8 cellular contexts compared by ENCODE assay signal in the genomic region with DNA sequence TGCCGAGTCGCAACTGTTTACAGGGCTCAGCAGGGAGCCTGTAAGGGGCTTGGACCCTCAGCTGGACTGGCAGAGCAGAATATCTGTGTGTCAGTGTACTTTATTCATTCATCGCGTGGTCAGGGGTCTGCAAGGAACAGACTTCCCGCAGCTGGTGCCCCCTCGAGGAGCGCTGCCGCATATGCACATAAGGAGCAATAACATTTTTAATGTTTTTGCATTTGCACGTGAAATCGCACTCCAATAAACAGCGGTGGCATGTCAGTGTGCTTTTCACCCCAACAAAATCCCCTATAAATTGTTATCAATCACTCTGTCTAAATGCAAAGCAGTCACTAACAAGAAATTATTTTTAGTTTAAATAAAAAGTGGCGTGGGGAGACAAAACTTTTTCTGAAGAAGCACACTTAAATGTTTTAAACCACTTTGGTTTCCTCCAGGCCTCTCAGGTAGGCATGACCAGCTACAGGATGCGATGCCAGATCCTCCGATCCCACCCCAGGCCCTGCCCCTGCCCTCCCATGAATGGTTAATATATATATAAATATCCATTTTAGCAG. TPM values are rescaled to one million over a fixed set of nuclear protein-coding genes. Genes with fewer than 3 reads are reported as not detected.
DNase-seq lines count a peak whose midpoint lies in the region; ATAC-seq and TF ChIP-seq lines count a peak whose summit lies in the region.

No MANE protein-coding gene starts in this region.

- H3K79me1 ChIP-seq in trophoblast cell (ENCODE audit: low read length) = peaks cover 2% of the 10 kb centered on the region

- H3K9me3 ChIP-seq in CD4-positive, alpha-beta memory T cell (ENCODE audit: control insufficient read depth in 1 of 2, low read length in 2 of 2) = no peaks in the 10 kb centered on the region
- H3K9me3 ChIP-seq in MM.1S (replicated peaks; ENCODE audit: insufficient read depth, low read length) (no peaks in the 10 kb centered on the region), gastroesophageal sphincter (no peaks in the 10 kb centered on the region), trophoblast cell (ENCODE audit: insufficient read depth, low read depth, low read length) (no peaks in the 10 kb centered on the region)

- TF ChIP-seq EP300 in gastroesophageal sphincter (IDR thresholded peaks at IDR 0.05) = no peak

- no peaks in the 10 kb centered on the region for H3K36me3 ChIP-seq in CD4-positive, alpha-beta memory T cell (ENCODE audit: insufficient read depth, low read length)
- H3K36me3 ChIP-seq in MM.1S (replicated peaks; ENCODE audit: insufficient read depth, low read length) = no peaks in the 10 kb centered on the region
- no peaks in the 10 kb centered on the region for H3K36me3 ChIP-seq in gastroesophageal sphincter
- H3K36me3 ChIP-seq in trophoblast cell (ENCODE audit: control insufficient read depth in 1 of 2, insufficient read depth in 2 of 2, low read length in 2 of 2) = no peaks in the 10 kb centered on the region

- CTCF ChIA-PET in CD4-positive, alpha-beta memory T cell (lab: Charles Lee; ENCODE audit: partially characterized antibody) = interaction anchor here (0.8 to 10.5 kb wide), 2 partner anchors 25 to 61 kb away, joined by 3 to 152 read pairs; partner anchors contain the start of gene FMO4

- ATAC-seq in GM19351 (IDR thresholded peaks at IDR 0.05; ENCODE audit: unreplicated experiment) (peak; percentile 35), gastroesophageal sphincter (no peak)

- TF ChIP-seq POLR2A in gastroesophageal sphincter (IDR thresholded peaks at IDR 0.05) = no peak

- H3K27ac Mint-ChIP-seq in CD4-positive, alpha-beta memory T cell = no peak overlapping the region

- H2BK120ac ChIP-seq in trophoblast cell (ENCODE audit: insufficient read depth, low read length, poor library complexity) = no peak overlapping the region

- peak overlapping the region; percentile 90 for H2AFZ ChIP-seq in MM.1S (ENCODE audit: low read length)
- peak overlapping the region; percentile 66 for H2AFZ ChIP-seq in trophoblast cell (ENCODE audit: insufficient read depth, low read length, poor library complexity)

- intact Hi-C loops in CD4-positive, alpha-beta memory T cell (cut with micrococcal nuclease) = no loop called here

- no peaks in the 10 kb centered on the region for H3K36me3 Mint-ChIP-seq in CD4-positive, alpha-beta memory T cell

- peak overlapping the region; percentile 94 for H3K4me2 ChIP-seq in MM.1S (ENCODE audit: low read depth, low read length)
- H3K4me2 ChIP-seq in trophoblast cell (ENCODE audit: low read length) = peak overlapping the region; percentile 96

- peak overlapping the region; percentile 42 to 48 for H3K4me3 ChIP-seq in CD4-positive, alpha-beta memory T cell (ENCODE audit: low read length in 2 of 2)
- H3K4me3 ChIP-seq in MM.1S (ENCODE audit: low read length) (peak overlapping the region; percentile 64), gastroesophageal sphincter (peak overlapping the region; percentile 3 to 51), trophoblast cell (ENCODE audit: low read depth, low read length) (peak overlapping the region; percentile 66)

- H3K14ac ChIP-seq in trophoblast cell (ENCODE audit: low read length) = no peak overlapping the region

- no peaks in the 10 kb centered on the region for H3K9me3 Mint-ChIP-seq in CD4-positive, alpha-beta memory T cell

- POLR2A ChIA-PET in CD4-positive, alpha-beta memory T cell (lab: Charles Lee; ENCODE audit: partially characterized antibody) = no interaction called here

- DNase-seq in CD4-positive, alpha-beta memory T cell = peak in 1 of 5 donors; percentile 3
- DNase-seq in MM.1S = peak; percentile 79
- DNase-seq in activated T-cell treated with anti-CD3 and anti-CD28 coated beads, Interleukin-2, amount 50 U/mL, for 1 hour = peak; percentile 24
- DNase-seq in trophoblast cell = peak in 1 of 2 donors; percentile 17
- DNase-seq in activated CD4-positive, CD25-positive, alpha-beta regulatory T cell (lab: John Stamatoyannopoulos, UW) = no peak
- no peak for DNase-seq in anterior cingulate cortex (lab: John Stamatoyannopoulos, UW)

- no peak overlapping the region for H4K12ac ChIP-seq in trophoblast cell (ENCODE audit: low read depth, low read length)

- no peak overlapping the region for H3K4ac ChIP-seq in trophoblast cell (ENCODE audit: low read depth, low read length)

- H3K9me2 ChIP-seq in MM.1S (replicated peaks; ENCODE audit: insufficient read depth, low read length) = no peaks in the 10 kb centered on the region

- H3K9ac ChIP-seq in MM.1S (ENCODE audit: low read length) = peak overlapping the region; percentile 69
- no peak overlapping the region for H3K9ac ChIP-seq in trophoblast cell (ENCODE audit: low read length)

- peaks cover 33% of the 10 kb centered on the region for H3F3A ChIP-seq in MM.1S (ENCODE audit: insufficient read depth, low read length)

- H3K4me1 Mint-ChIP-seq in CD4-positive, alpha-beta memory T cell = peaks cover 8 to 15% (median 11%) of the 10 kb centered on the region in 4 donors

- no peak overlapping the region for H3K18ac ChIP-seq in trophoblast cell (ENCODE audit: low read length)

- H3K27ac ChIP-seq in CD4-positive, alpha-beta memory T cell (ENCODE audit: low read depth, low read length) = no peak overlapping the region
- H3K27ac ChIP-seq in MM.1S (ENCODE audit: low read length) (peak overlapping the region; percentile 87), gastroesophageal sphincter (no peak overlapping the region), trophoblast cell (ENCODE audit: low read depth, low read length) (no peak overlapping the region)

- TF ChIP-seq CTCF in MM.1S (IDR thresholded peaks at IDR 0.05; ENCODE audit: low read length) = peak; percentile 71
- peak in 3 of 4 experiments; percentile 12 to 53 (median 37) for TF ChIP-seq CTCF in gastroesophageal sphincter (IDR thresholded peaks at IDR 0.05)

- peaks cover 22 to 48% of the 10 kb centered on the region in 2 donors for H3K27me3 Mint-ChIP-seq in CD4-positive, alpha-beta memory T cell

- H3K4me3 Mint-ChIP-seq in CD4-positive, alpha-beta memory T cell = peak overlapping the region; percentile 73 to 90 (median 86)

- peak overlapping the region; percentile 32 for H4K8ac ChIP-seq in trophoblast cell (ENCODE audit: low read depth, low read length)

- H4K91ac ChIP-seq in trophoblast cell (ENCODE audit: low read depth, low read length) = no peak overlapping the region

- no peak overlapping the region for H3K23ac ChIP-seq in trophoblast cell (ENCODE audit: low read length)

- peaks cover 8% of the 10 kb centered on the region for H3K27me3 ChIP-seq in CD4-positive, alpha-beta memory T cell (ENCODE audit: insufficient read depth, low read length)
- H3K27me3 ChIP-seq in MM.1S (replicated peaks; ENCODE audit: insufficient read depth, low read length) = no peaks in the 10 kb centered on the region
- H3K27me3 ChIP-seq in gastroesophageal sphincter = peaks cover 40% of the 10 kb centered on the region
- H3K27me3 ChIP-seq in trophoblast cell (ENCODE audit: insufficient read depth, low read length) = no peaks in the 10 kb centered on the region

- no peaks in the 10 kb centered on the region for H3K79me2 ChIP-seq in MM.1S (ENCODE audit: low read length)
- peaks cover 4% of the 10 kb centered on the region for H3K79me2 ChIP-seq in trophoblast cell (ENCODE audit: control insufficient read depth, insufficient read depth, low read length, poor library complexity)

- 20 to 36% methylated on average over 7 to 12 of the region's 14 CpGs for WGBS in gastroesophageal sphincter (ENCODE audit: low coverage in 1 of 2), 2 donors
- no CpG with 5 or more reads among the region's 14 CpGs for WGBS in trophoblast cell (ENCODE audit: extremely low coverage, insufficient coverage, insufficient read length)

- no peak overlapping the region for H2BK12ac ChIP-seq in trophoblast cell (ENCODE audit: low read length)

- peaks cover 9% of the 10 kb centered on the region for H3K4me1 ChIP-seq in CD4-positive, alpha-beta memory T cell (ENCODE audit: insufficient read depth, low read length)
- peaks cover 37% of the 10 kb centered on the region for H3K4me1 ChIP-seq in MM.1S (ENCODE audit: low read length)
- H3K4me1 ChIP-seq in gastroesophageal sphincter = peaks cover 0 to 11% (median 0%) of the 10 kb centered on the region in 3 donors
- peaks cover 0 to 5% of the 10 kb centered on the region in 2 experiments for H3K4me1 ChIP-seq in trophoblast cell (ENCODE audit: control insufficient read depth in 1 of 2, insufficient read depth in 2 of 2, low read length in 2 of 2)

- H2BK5ac ChIP-seq in trophoblast cell (ENCODE audit: low read depth, low read length, poor library complexity) = no peak overlapping the region

- no peaks in the 10 kb centered on the region for H4K20me1 ChIP-seq in MM.1S (ENCODE audit: insufficient read depth, low read length)

- H2AK5ac ChIP-seq in trophoblast cell (ENCODE audit: low read length) = no peak overlapping the region

RNA-seq across cellular contexts. Expression of gene FMO1, which starts 3.5 kb away (rescaled TPM):
- not detected for total RNA-seq in CD4-positive, alpha-beta memory T cell
- polyA plus RNA-seq in CD4-positive, alpha-beta memory T cell = not detected
- total RNA-seq in gastroesophageal sphincter = under 1 TPM in 2 of 4 donors, not detected in 2; 0.12 to 0.81 TPM
- 0.06 and 0.07 TPM in 2 replicates for polyA plus RNA-seq in trophoblast cell (2013)

Comparison
In these comparisons a context has a peak if more than half of its experiments do, and no peak if none do; other contexts are left out.
1. DNase-seq: peak in MM.1S (single experiment) and activated T-cell treated with anti-CD3 and anti-CD28 coated beads, Interleukin-2, amount 50 U/mL, for 1 hour (single experiment); none in activated CD4-positive, CD25-positive, alpha-beta regulatory T cell (0 of 4) and anterior cingulate cortex (0 of 58).
2. Peak in every context shown above with its lines, with median percentiles within 50 percentile points of each other: H3K4me3 ChIP-seq.